Comparison of ENCODE assay signal across 8 cellular contexts in the genomic region with DNA sequence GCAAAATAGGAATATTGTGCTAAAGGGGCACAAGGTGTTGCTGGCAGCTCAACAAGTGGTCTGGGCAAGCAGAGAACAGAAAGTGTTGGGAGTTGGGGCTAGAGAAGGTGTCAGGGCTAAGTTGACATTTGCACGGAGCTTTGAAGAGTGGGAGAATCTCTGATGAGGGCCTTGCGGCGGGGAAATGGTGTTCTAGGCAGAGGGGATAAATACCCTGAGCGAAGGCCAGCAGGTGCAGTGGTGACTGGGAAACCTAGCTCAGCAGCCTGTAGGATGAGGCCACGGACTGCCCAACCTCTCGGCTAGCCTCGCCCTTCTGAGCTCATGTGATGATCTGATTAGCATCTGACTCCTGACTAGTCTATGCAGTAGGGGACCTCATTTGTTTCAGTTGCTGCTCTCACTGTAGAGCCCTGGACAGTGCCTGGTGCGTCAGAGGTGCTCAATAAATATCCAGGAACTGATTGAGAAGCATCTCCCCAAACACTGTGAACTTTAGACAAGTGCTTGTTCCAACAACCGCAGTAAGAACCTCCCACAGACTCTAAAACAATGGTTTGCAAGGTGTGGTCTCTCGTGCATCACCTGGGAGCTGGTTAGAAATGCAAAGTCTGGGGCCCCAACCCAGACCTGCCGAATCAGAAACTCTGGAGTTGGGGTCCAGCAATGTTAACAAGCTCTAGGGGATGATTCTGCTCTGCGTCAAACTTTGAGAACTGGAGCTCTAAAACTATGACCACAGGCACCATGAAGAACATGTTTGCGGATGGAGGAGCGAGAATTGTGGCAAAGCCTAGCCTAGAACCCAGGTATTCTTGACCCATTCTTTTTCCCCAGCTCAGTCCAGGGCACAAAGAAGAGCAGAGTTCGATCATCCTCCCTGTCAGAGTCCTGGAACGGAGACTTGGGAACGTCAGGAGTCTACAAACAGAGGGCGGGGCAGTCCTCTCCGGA. TPM values are rescaled to one million over a fixed set of nuclear protein-coding genes. Genes with fewer than 3 reads are reported as not detected.
DNase-seq lines count a peak whose midpoint lies in the region; ATAC-seq and TF ChIP-seq lines count a peak whose summit lies in the region.

No MANE protein-coding gene starts in this region.

- peaks cover 29% of the 10 kb centered on the region for H3K4me1 ChIP-seq in A673 (ENCODE audit: insufficient read depth, low read length, poor library complexity, severe bottlenecking)
- H3K4me1 ChIP-seq in lower lobe of right lung: peaks cover 29% of the 10 kb centered on the region
- H3K4me1 ChIP-seq in upper lobe of right lung: peaks cover 12% of the 10 kb centered on the region

- H3K36me3 ChIP-seq in A673 (ENCODE audit: insufficient read depth, low read length, poor library complexity, severe bottlenecking): no peaks in the 10 kb centered on the region
- H3K36me3 ChIP-seq in lower lobe of right lung: no peaks in the 10 kb centered on the region
- H3K36me3 ChIP-seq in upper lobe of right lung: no peaks in the 10 kb centered on the region

- H3K4me3 ChIP-seq in A673 (ENCODE audit: low read depth, low read length, poor library complexity, severe bottlenecking) (peak overlapping the region; percentile 2), lower lobe of right lung (peak overlapping the region; percentile 73), upper lobe of right lung (peak overlapping the region; percentile 59)

- BruUV-seq in A673 (replicated peaks; lab: Mats Ljungman, UMichigan): no TSS peak

- POLR2A ChIA-PET in A673 (lab: Charles Lee; ENCODE audit: low non-redundant PET): no interaction called here

- ATAC-seq in lower lobe of right lung (no peak), upper lobe of right lung (no peak), HG02884 (IDR thresholded peaks at IDR 0.05; ENCODE audit: unreplicated experiment) (no peak)

- DNase-seq in A673 (ENCODE audit: low spot score) (no peak), HFFc6 (no peak), lower lobe of right lung (no peak), upper lobe of right lung (peak; percentile 50), substantia nigra (lab: John Stamatoyannopoulos, UW) (no peak)
- DNase-seq in activated naive CD8-positive, alpha-beta T cell treated with anti-CD3 and anti-CD28 coated beads for 36 hours: no peak
- no peak for DNase-seq in NK-92 treated with Interleukin-12 subunit alpha and Interleukin-12 subunit beta, amount 100 ng/mL, for 24 hours (lab: John Stamatoyannopoulos, UW)

- H3K27me3 ChIP-seq in A673 (replicated peaks; ENCODE audit: insufficient read depth, low read depth, low read length, poor library complexity) (no peaks in the 10 kb centered on the region), lower lobe of right lung (ENCODE audit: low read depth) (peaks cover 24% of the 10 kb centered on the region), upper lobe of right lung (peaks cover 13% of the 10 kb centered on the region)

- no peaks in the 10 kb centered on the region for H3K36me3 Mint-ChIP-seq in HFFc6 (ENCODE audit: low read depth)
- H3K36me3 Mint-ChIP-seq in activated naive CD8-positive, alpha-beta T cell treated with anti-CD3 and anti-CD28 coated beads for 36 hours: no peaks in the 10 kb centered on the region

- H3K27me3 Mint-ChIP-seq in HFFc6 (ENCODE audit: insufficient read depth): peaks cover 35% of the 10 kb centered on the region
- peaks cover 29% of the 10 kb centered on the region for H3K27me3 Mint-ChIP-seq in activated naive CD8-positive, alpha-beta T cell treated with anti-CD3 and anti-CD28 coated beads for 36 hours

- H3K4me3 Mint-ChIP-seq in HFFc6: peak overlapping the region; percentile 63
- peak overlapping the region; percentile 49 for H3K4me3 Mint-ChIP-seq in activated naive CD8-positive, alpha-beta T cell treated with anti-CD3 and anti-CD28 coated beads for 36 hours

- H3K9me3 ChIP-seq in A673 (ENCODE audit: low read depth, low read length, poor library complexity, severe bottlenecking) (no peaks in the 10 kb centered on the region), lower lobe of right lung (no peaks in the 10 kb centered on the region), upper lobe of right lung (no peaks in the 10 kb centered on the region)

- H3K27ac ChIP-seq in A673 (ENCODE audit: low read depth, low read length, poor library complexity, severe bottlenecking): no peak overlapping the region
- H3K27ac ChIP-seq in lower lobe of right lung: no peak overlapping the region
- no peak overlapping the region for H3K27ac ChIP-seq in upper lobe of right lung
- H3K27ac ChIP-seq in substantia nigra (ENCODE audit: low read depth, low read length, poor library complexity, severe bottlenecking): no peak overlapping the region

- CTCF ChIA-PET in A673 (lab: Charles Lee): no interaction called here

- H3K9me3 Mint-ChIP-seq in HFFc6: no peaks in the 10 kb centered on the region
- H3K9me3 Mint-ChIP-seq in activated naive CD8-positive, alpha-beta T cell treated with anti-CD3 and anti-CD28 coated beads for 36 hours: no peaks in the 10 kb centered on the region

- peaks cover 32% of the 10 kb centered on the region for H3K4me1 Mint-ChIP-seq in HFFc6 (ENCODE audit: low read depth)
- peaks cover 6% of the 10 kb centered on the region for H3K4me1 Mint-ChIP-seq in activated naive CD8-positive, alpha-beta T cell treated with anti-CD3 and anti-CD28 coated beads for 36 hours

- H3K27ac Mint-ChIP-seq in HFFc6: peak overlapping the region; percentile 2
- no peak overlapping the region for H3K27ac Mint-ChIP-seq in activated naive CD8-positive, alpha-beta T cell treated with anti-CD3 and anti-CD28 coated beads for 36 hours

- intact Hi-C loops in A673 (cut with micrococcal nuclease; ENCODE audit: unreplicated experiment) (loop anchor here (5.0 kb wide), 1 partner anchor 57 kb away; no protein-coding TSS in a partner anchor), lower lobe of right lung (cut with DNase I) (no loop called here), upper lobe of right lung (cut with DNase I) (no loop called here)

- TF ChIP-seq CTCF in A673 (conservative IDR thresholded peaks at IDR 0.05; ENCODE audit: low read depth, low read length): no peak
- no peak for TF ChIP-seq CTCF in HFFc6 (IDR thresholded peaks at IDR 0.05)
- TF ChIP-seq CTCF in lower lobe of right lung (IDR thresholded peaks at IDR 0.05): no peak
- no peak for TF ChIP-seq CTCF in upper lobe of right lung (IDR thresholded peaks at IDR 0.05)

RNA-seq across cellular contexts. Expression of a gene that starts 0.9 kb away (rescaled TPM):
- 6.1 and 7.6 TPM in 2 replicates for total RNA-seq in A673 (2021)
- under 1 TPM in 2 of 6 experiments, not detected in 4; 0.07 to 0.08 TPM for total RNA-seq in HFFc6 (2021; fragmentation: NEBNext Ultra II Directional; extraction: Animal tissue kit (Norgen Biotek cat#: 25700))
- total RNA-seq in activated naive CD8-positive, alpha-beta T cell treated with anti-CD3 and anti-CD28 coated beads for 36 hours: under 1 TPM; 0.19 to 0.34 TPM
- total RNA-seq in lower lobe of right lung: 0.92 TPM
- total RNA-seq in upper lobe of right lung: 0.43 TPM

Comparison
In these comparisons a context has a peak if more than half of its experiments do, and no peak if none do; other contexts are left out.
1. H3K4me3 ChIP-seq: peak in every context shown above with its lines; median percentile 73 in lower lobe of right lung; 59 in upper lobe of right lung; 2 in A673.